In the genomic region with DNA sequence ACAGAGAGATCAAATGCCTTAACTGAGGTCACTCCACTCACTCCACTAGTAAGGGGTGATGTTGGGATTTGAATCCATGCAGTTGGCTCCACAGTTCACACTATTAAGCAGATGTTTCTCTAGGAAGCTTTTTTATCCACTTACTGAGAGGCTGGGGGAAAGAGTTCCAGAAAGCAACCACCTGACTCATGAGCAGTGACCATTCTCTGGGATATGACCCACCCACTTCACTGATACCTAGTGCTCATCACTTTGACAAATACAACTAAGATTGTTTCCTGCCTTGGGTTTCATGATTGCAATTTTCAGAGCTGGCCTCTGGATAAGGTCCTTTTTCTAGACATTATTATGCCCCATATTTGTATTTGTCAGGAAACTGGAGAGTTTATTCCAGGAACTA, we compare ENCODE assay signal across 15 cellular contexts.
DNase-seq lines count a peak whose midpoint lies in the region; ATAC-seq, FAIRE-seq and TF ChIP-seq lines count a peak whose summit lies in the region.
"Had no signal": no experiment of that assay in that cellular context is flagged by ENCODE, and none has a peak within 500 bp of the region (broad histone marks: within the 10 kb centered on the region; RNA-seq: fewer than 3 reads in every experiment).

No MANE protein-coding gene starts in this region.

- no peak overlapping the region for H3K4ac ChIP-seq in trophoblast cell (ENCODE audit: low read depth, low read length)

- H3K36me3 Mint-ChIP-seq in osteocyte (ENCODE audit: unreplicated experiment): no peaks in the 10 kb centered on the region
- H3K36me3 Mint-ChIP-seq: CD4-positive, CD25-positive, alpha-beta regulatory T cell had no signal

- H3K36me3 ChIP-seq in mammary epithelial cell (ENCODE audit: insufficient read depth, low read length) (no peaks in the 10 kb centered on the region), breast epithelium (no peaks in the 10 kb centered on the region), GM12878 (ENCODE audit: control insufficient read depth in 2 of 2, insufficient read depth in 2 of 2, low read length in 1 of 2) (no peaks in the 10 kb centered on the region), trophoblast cell (ENCODE audit: control insufficient read depth in 1 of 2, insufficient read depth in 2 of 2, low read length in 2 of 2) (no peaks in the 10 kb centered on the region), esophagus squamous epithelium (no peaks in the 10 kb centered on the region)
- H3K36me3 ChIP-seq: BLaER1 treated with 17β-estradiol and CSF1 and Interleukin-3, amounts not matched to agents 10 nM and 100 nM had no signal

- H2BK5ac ChIP-seq in trophoblast cell (ENCODE audit: low read depth, low read length, poor library complexity): no peak overlapping the region

- TF ChIP-seq EP300 in GM12878 (IDR thresholded peaks at IDR 0.05; ENCODE audit: borderline replicate concordance in 1 of 2, control insufficient read depth in 1 of 2, low read depth in 2 of 2, low read length in 2 of 2): no peak

- H3K27ac Mint-ChIP-seq in osteocyte (ENCODE audit: unreplicated experiment): no peak overlapping the region
- H3K27ac Mint-ChIP-seq: CD4-positive, CD25-positive, alpha-beta regulatory T cell had no signal

- SMC1A ChIA-PET in GM12878 (lab: Charles Lee; ENCODE audit: uncharacterized antibody, unreplicated experiment): interaction anchor here (0.6 to 9.6 kb wide), 22 partner anchors 9 to 416 kb away, joined by 3 to 228 read pairs (median 4); no protein-coding TSS in a partner anchor

- H3K4me3 ChIP-seq in mammary epithelial cell (replicated peaks in 1 of 3; ENCODE audit: insufficient read depth in 1 of 3, low read depth in 2 of 3, low read length in 3 of 3): no peak overlapping the region
- no peak overlapping the region for H3K4me3 ChIP-seq in breast epithelium
- H3K4me3 ChIP-seq in GM12878: no peak overlapping the region
- H3K4me3 ChIP-seq in trophoblast cell (ENCODE audit: low read depth, low read length): no peak overlapping the region
- no peak overlapping the region for H3K4me3 ChIP-seq in esophagus squamous epithelium
- H3K4me3 ChIP-seq: BLaER1 treated with 17β-estradiol and CSF1 and Interleukin-3, amounts not matched to agents 10 nM and 100 nM had no signal

- H4K91ac ChIP-seq in trophoblast cell (ENCODE audit: low read depth, low read length): no peak overlapping the region

- DNase-seq in mammary epithelial cell (peak; percentile 61), breast epithelium (ENCODE audit: low spot score in 2 of 2) (no peak), GM12878 (ENCODE audit: low read depth, low spot score) (no peak), foreskin keratinocyte (no peak), trophoblast cell (no peak), islet precursor cell (no peak), esophagus squamous epithelium (lab: John Stamatoyannopoulos, UW) (no peak), osteocyte (ENCODE audit: extremely low spot score, unreplicated experiment) (no peak)
- DNase-seq: ACHN; CD4-positive, CD25-positive, alpha-beta regulatory T cell; DMS79; IMR-90 had no signal

- in situ Hi-C loops in mammary epithelial cell (cut with MboI; ENCODE audit: low sequenced_read_pairs in 2 of 2): loop anchor here in 1 of 2 donors (25.0 kb wide), 1 partner anchor 1163 kb away; no protein-coding TSS in a partner anchor
- in situ Hi-C loops in GM12878 (cut with MboI): loop anchor here (25.0 kb wide), 1 partner anchor 88 kb away; no protein-coding TSS in a partner anchor

- no peaks in the 10 kb centered on the region for H3K9me3 Mint-ChIP-seq in osteocyte (ENCODE audit: unreplicated experiment)

- no peaks in the 10 kb centered on the region for H4K20me1 ChIP-seq in mammary epithelial cell (ENCODE audit: insufficient read depth, low read length)
- no peaks in the 10 kb centered on the region for H4K20me1 ChIP-seq in GM12878 (ENCODE audit: control insufficient read depth, insufficient read depth)
- H4K20me1 ChIP-seq: BLaER1 treated with 17β-estradiol and CSF1 and Interleukin-3, amounts not matched to agents 10 nM and 100 nM had no signal

- intact Hi-C loops in mammary epithelial cell (cut with micrococcal nuclease): loop anchor here (5.0 kb wide), 1 partner anchor 43 kb away; no protein-coding TSS in a partner anchor
- intact Hi-C loops in breast epithelium (cut with DNase I; ENCODE audit: low total_unique reads): loop anchor here (10.0 kb wide), 1 partner anchor 46 kb away; no protein-coding TSS in a partner anchor
- intact Hi-C loops in GM12878 (cut with micrococcal nuclease; ENCODE audit: unreplicated experiment): no loop called here
- intact Hi-C loops in esophagus squamous epithelium (cut with DNase I): no loop called here

- H3K4me1 ChIP-seq in mammary epithelial cell (ENCODE audit: insufficient read depth, low read length) (peaks cover 38% of the 10 kb centered on the region), breast epithelium (peaks cover 0 to 7% of the 10 kb centered on the region in 2 donors), GM12878 (ENCODE audit: control insufficient read depth, insufficient read depth, low read length) (peaks cover 59% of the 10 kb centered on the region), foreskin keratinocyte (peaks cover 27% of the 10 kb centered on the region), trophoblast cell (ENCODE audit: control insufficient read depth in 1 of 2, insufficient read depth in 2 of 2, low read length in 2 of 2) (peaks cover 9 to 16% of the 10 kb centered on the region in 2 experiments), esophagus squamous epithelium (peaks cover 15 to 41% (median 28%) of the 10 kb centered on the region in 3 donors)

- CTCF ChIA-PET in mammary epithelial cell (lab: Charles Lee; ENCODE audit: low non-redundant PET): no interaction called here
- CTCF ChIA-PET in GM12878 (lab: Yijun Ruan, JAX): interaction anchor here (0.6 to 2.9 kb wide), 8 partner anchors 9 to 405 kb away, joined by 3 to 16 read pairs (median 5); a partner anchor contains a TSS

- dilution Hi-C loops in mammary epithelial cell (cut with HindIII; ENCODE audit: low sequenced_read_pairs): no loop called here

- BruUV-seq in mammary epithelial cell (replicated peaks; lab: Mats Ljungman, UMichigan) (no TSS peak), GM12878 (replicated peaks; lab: Mats Ljungman, UMichigan) (no TSS peak)

- H3K4me1 Mint-ChIP-seq in osteocyte (ENCODE audit: unreplicated experiment): no peaks in the 10 kb centered on the region

- H4K8ac ChIP-seq in trophoblast cell (ENCODE audit: low read depth, low read length): no peak overlapping the region

- TF ChIP-seq RAD21 in GM12878 (IDR thresholded peaks at IDR 0.05; ENCODE audit: insufficient read depth, low read depth, low read length): no peak

- POLR2A ChIA-PET in GM12878 (lab: Charles Lee): interaction anchor here (0.7 to 15.5 kb wide), 8 partner anchors 9 to 147 kb away, joined by 3 to 204 read pairs (median 4); no protein-coding TSS in a partner anchor

- TF ChIP-seq POLR2A in breast epithelium (IDR thresholded peaks at IDR 0.05) (no peak), GM12878 (IDR thresholded peaks at IDR 0.05; ENCODE audit: low read depth, low read length) (no peak), esophagus squamous epithelium (IDR thresholded peaks at IDR 0.05) (no peak)

- ATAC-seq in GM12878: no peak
- ATAC-seq in foreskin keratinocyte: no peak
- ATAC-seq: HCT116 had no signal

- no peak overlapping the region for H4K12ac ChIP-seq in trophoblast cell (ENCODE audit: low read depth, low read length)

- H3K14ac ChIP-seq in trophoblast cell (ENCODE audit: low read length): no peak overlapping the region

- H3K18ac ChIP-seq in trophoblast cell (ENCODE audit: low read length): no peak overlapping the region

- H2AFZ ChIP-seq in mammary epithelial cell (ENCODE audit: low read depth, low read length) (no peak overlapping the region), GM12878 (ENCODE audit: control insufficient read depth, low read depth, low read length) (peak overlapping the region; percentile 36), trophoblast cell (ENCODE audit: insufficient read depth, low read length, poor library complexity) (no peak overlapping the region)

- FAIRE-seq in GM12878 (lab: Jason Lieb, UNC): no peak
- FAIRE-seq: G401.6 had no signal

- H3K27me3 Mint-ChIP-seq in osteocyte (ENCODE audit: unreplicated experiment): no peaks in the 10 kb centered on the region
- H3K27me3 Mint-ChIP-seq: CD4-positive, CD25-positive, alpha-beta regulatory T cell had no signal

- H3K79me2 ChIP-seq in mammary epithelial cell (ENCODE audit: insufficient read depth, low read length) (no peaks in the 10 kb centered on the region), GM12878 (ENCODE audit: control insufficient read depth, insufficient read depth, low read length) (peaks cover 4% of the 10 kb centered on the region), trophoblast cell (ENCODE audit: control insufficient read depth, insufficient read depth, low read length, poor library complexity) (no peaks in the 10 kb centered on the region)

- TF ChIP-seq CTCF in mammary epithelial cell (conservative IDR thresholded peaks at IDR 0.05 in 1 of 2, IDR thresholded peaks at IDR 0.05 in 1 of 2; ENCODE audit: extremely low read depth in 1 of 2, insufficient read depth in 1 of 2, low read depth in 1 of 2, low read length in 2 of 2): no peak
- no peak for TF ChIP-seq CTCF in breast epithelium (IDR thresholded peaks at IDR 0.05)
- no peak for TF ChIP-seq CTCF in GM12878 (IDR thresholded peaks at IDR 0.05 in 2 of 3, conservative IDR thresholded peaks at IDR 0.05 in 1 of 3; ENCODE audit: control insufficient read depth in 2 of 3, extremely low read depth in 1 of 3, insufficient read depth in 1 of 3, low read depth in 3 of 3, low read length in 3 of 3)
- TF ChIP-seq CTCF in foreskin keratinocyte (conservative IDR thresholded peaks at IDR 0.05): no peak
- no peak for TF ChIP-seq CTCF in esophagus squamous epithelium (IDR thresholded peaks at IDR 0.05)
- no peak for TF ChIP-seq CTCF in osteocyte (IDR thresholded peaks at IDR 0.05)

- no peak overlapping the region for H2AK5ac ChIP-seq in trophoblast cell (ENCODE audit: low read length)

- H3K9me3 ChIP-seq in mammary epithelial cell (replicated peaks; ENCODE audit: insufficient read depth, low read length) (no peaks in the 10 kb centered on the region), breast epithelium (no peaks in the 10 kb centered on the region), GM12878 (replicated peaks; ENCODE audit: control insufficient read depth, insufficient read depth, low read length) (no peaks in the 10 kb centered on the region), trophoblast cell (ENCODE audit: insufficient read depth, low read depth, low read length) (no peaks in the 10 kb centered on the region), esophagus squamous epithelium (no peaks in the 10 kb centered on the region)

- peaks cover 13% of the 10 kb centered on the region for H3K79me1 ChIP-seq in trophoblast cell (ENCODE audit: low read length)

- H3K9ac ChIP-seq in mammary epithelial cell (ENCODE audit: insufficient read depth, low read length): no peak overlapping the region
- no peak overlapping the region for H3K9ac ChIP-seq in GM12878 (ENCODE audit: control insufficient read depth, insufficient read depth, low read length)
- H3K9ac ChIP-seq in trophoblast cell (ENCODE audit: low read length): no peak overlapping the region
- H3K9ac ChIP-seq: BLaER1 treated with 17β-estradiol and CSF1 and Interleukin-3, amounts not matched to agents 10 nM and 100 nM had no signal

- H3K27ac ChIP-seq in mammary epithelial cell (ENCODE audit: insufficient read depth, low read depth, low read length): peak overlapping the region; percentile 82
- no peak overlapping the region for H3K27ac ChIP-seq in breast epithelium
- peak overlapping the region; percentile 98 for H3K27ac ChIP-seq in GM12878 (ENCODE audit: control insufficient read depth, insufficient read depth)
- H3K27ac ChIP-seq in foreskin keratinocyte: peak overlapping the region; percentile 98
- no peak overlapping the region for H3K27ac ChIP-seq in trophoblast cell (ENCODE audit: low read depth, low read length)
- no peak overlapping the region for H3K27ac ChIP-seq in esophagus squamous epithelium

- H2BK120ac ChIP-seq in trophoblast cell (ENCODE audit: insufficient read depth, low read length, poor library complexity): no peak overlapping the region

- RAD21 ChIA-PET in GM12878 (lab: Charles Lee; ENCODE audit: unreplicated experiment): interaction anchor here (0.8 to 15.5 kb wide), 13 partner anchors 11 to 413 kb away, joined by 3 to 346 read pairs (median 6); a partner anchor contains a TSS

- H3K4me2 ChIP-seq in mammary epithelial cell (ENCODE audit: insufficient read depth, low read depth, low read length) (no peak overlapping the region), GM12878 (ENCODE audit: control insufficient read depth, insufficient read depth) (no peak overlapping the region), trophoblast cell (ENCODE audit: low read length) (no peak overlapping the region)

- H3K4me3 Mint-ChIP-seq in osteocyte (ENCODE audit: unreplicated experiment): no peak overlapping the region
- H3K4me3 Mint-ChIP-seq: CD4-positive, CD25-positive, alpha-beta regulatory T cell had no signal

- H3K23ac ChIP-seq in trophoblast cell (ENCODE audit: low read length): no peak overlapping the region

- H2BK12ac ChIP-seq in trophoblast cell (ENCODE audit: low read length): peak overlapping the region; percentile 2

- H3K27me3 ChIP-seq in mammary epithelial cell (ENCODE audit: insufficient read depth, low read length) (no peaks in the 10 kb centered on the region), breast epithelium (no peaks in the 10 kb centered on the region), GM12878 (replicated peaks in 1 of 2; ENCODE audit: control insufficient read depth in 2 of 2, insufficient read depth in 2 of 2, low read length in 1 of 2) (no peaks in the 10 kb centered on the region), foreskin keratinocyte (no peaks in the 10 kb centered on the region), trophoblast cell (ENCODE audit: insufficient read depth, low read length) (no peaks in the 10 kb centered on the region), esophagus squamous epithelium (no peaks in the 10 kb centered on the region)
- H3K27me3 ChIP-seq: BLaER1 treated with 17β-estradiol and CSF1 and Interleukin-3, amounts not matched to agents 10 nM and 100 nM had no signal

Comparison
In these comparisons a context has a peak if more than half of its experiments do, and no peak if none do; other contexts are left out.
1. H3K27ac ChIP-seq: peak in mammary epithelial cell (single experiment), GM12878 (single experiment) and foreskin keratinocyte (single experiment); none in breast epithelium (0 of 2), trophoblast cell (single experiment) and esophagus squamous epithelium (0 of 4).
2. intact Hi-C loops: an anchor here in mammary epithelial cell (5.0 kb wide) and breast epithelium (10.0 kb wide); none called in GM12878 and esophagus squamous epithelium.